ENCODE assay signal across 2 cellular contexts in the genomic region with DNA sequence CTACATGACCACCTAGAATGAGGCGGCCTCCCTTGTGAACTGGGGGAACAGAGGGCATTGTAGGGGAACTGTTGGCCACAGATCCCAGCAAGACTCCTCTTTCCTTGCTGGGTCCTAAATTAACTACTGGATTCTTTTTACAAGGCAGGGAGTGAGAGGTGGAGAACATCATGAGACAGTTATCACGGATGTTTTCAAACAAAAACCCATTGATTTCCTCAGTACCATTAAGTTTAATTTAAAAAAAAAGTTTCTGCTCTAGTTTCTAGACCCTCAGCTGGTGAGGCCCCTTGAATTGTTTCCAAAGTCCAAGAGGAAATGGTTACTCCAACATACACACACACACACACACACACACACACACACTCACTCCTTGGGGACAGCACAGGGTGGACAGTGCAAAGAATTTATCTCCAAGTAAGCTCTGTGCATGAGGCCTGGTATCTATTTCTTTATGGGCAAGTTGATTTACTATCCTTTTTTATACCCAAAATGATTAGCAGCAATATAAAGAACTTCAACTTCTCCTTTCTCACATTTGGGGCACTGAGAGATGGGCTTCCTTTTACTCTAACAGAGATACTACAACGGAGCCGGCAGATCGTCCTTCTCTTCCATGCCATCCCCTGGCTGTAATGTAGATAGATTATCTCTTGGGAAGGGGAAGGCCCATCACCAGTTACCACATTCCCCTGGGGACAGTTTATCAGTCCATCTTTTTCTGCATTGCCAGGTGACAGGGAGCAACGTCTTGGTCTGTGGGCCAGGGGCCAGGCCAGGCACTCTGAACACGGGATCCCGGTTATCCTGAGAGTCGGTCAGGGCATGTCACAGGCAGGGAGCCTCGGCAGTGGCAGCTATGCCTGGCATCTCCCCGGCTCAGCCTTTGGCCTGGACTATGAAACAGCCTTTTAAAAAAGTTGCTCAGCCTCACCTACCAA.
A peak's percentile ranks its signal among the peaks of the same experiment; 100 is the strongest.
TF ChIP-seq lines count a peak whose summit lies in the region.

No MANE protein-coding gene starts in this region.

TF ChIP-seq in SK-N-SH, 30 proteins besides CTCF, POLR2A, EP300 and RAD21:
- 0 out of 2 replicates have a peak, but pooled peaks have one; percentile 29 for TF ChIP-seq GATA2 (CRISPR knock-in tag; IDR thresholded peaks at IDR 0.05)
- TF ChIP-seq, protein P1, sequence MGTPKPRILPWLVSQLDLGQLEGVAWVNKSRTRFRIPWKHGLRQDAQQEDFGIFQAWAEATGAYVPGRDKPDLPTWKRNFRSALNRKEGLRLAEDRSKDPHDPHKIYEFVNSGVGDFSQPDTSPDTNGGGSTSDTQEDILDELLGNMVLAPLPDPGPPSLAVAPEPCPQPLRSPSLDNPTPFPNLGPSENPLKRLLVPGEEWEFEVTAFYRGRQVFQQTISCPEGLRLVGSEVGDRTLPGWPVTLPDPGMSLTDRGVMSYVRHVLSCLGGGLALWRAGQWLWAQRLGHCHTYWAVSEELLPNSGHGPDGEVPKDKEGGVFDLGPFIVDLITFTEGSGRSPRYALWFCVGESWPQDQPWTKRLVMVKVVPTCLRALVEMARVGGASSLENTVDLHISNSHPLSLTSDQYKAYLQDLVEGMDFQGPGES (IDR thresholded peaks at IDR 0.05; ENCODE audit: low read depth, low read length) = no peak
- TF ChIP-seq TAF1 (IDR thresholded peaks at IDR 0.05; ENCODE audit: borderline replicate concordance, low read depth, low read length) = no peak

TF ChIP-seq in SK-N-SH treated with all-trans-retinoic acid at 6 μM for 48 hours, 23 proteins besides CTCF, POLR2A, EP300 and RAD21:
- TF ChIP-seq ZFP3 (CRISPR knock-in tag; IDR thresholded peaks at IDR 0.05) (no peak), RARB (CRISPR knock-in tag; IDR thresholded peaks at IDR 0.05) (no peak), ZC3H10 (CRISPR knock-in tag; IDR thresholded peaks at IDR 0.05) (no peak), ARNTL (CRISPR knock-in tag; IDR thresholded peaks at IDR 0.05; ENCODE audit: borderline replicate concordance, low read depth) (no peak), TOX (CRISPR knock-in tag; IDR thresholded peaks at IDR 0.05; ENCODE audit: borderline replicate concordance) (no peak), ESRRG (CRISPR knock-in tag; IDR thresholded peaks at IDR 0.05) (no peak), ISL1 (CRISPR knock-in tag; IDR thresholded peaks at IDR 0.05) (no peak), ZNF565 (CRISPR knock-in tag; conservative IDR thresholded peaks at IDR 0.05; ENCODE audit: low read depth) (no peak), GLIS3 (CRISPR knock-in tag; IDR thresholded peaks at IDR 0.05) (no peak), BACH2 (CRISPR knock-in tag; IDR thresholded peaks at IDR 0.05; ENCODE audit: borderline replicate concordance) (no peak), CSDC2 (CRISPR knock-in tag; IDR thresholded peaks at IDR 0.05) (no peak), ZNF8 (CRISPR knock-in tag; IDR thresholded peaks at IDR 0.05) (no peak), SNAI2 (CRISPR knock-in tag; IDR thresholded peaks at IDR 0.05) (no peak), ZNF70 (CRISPR knock-in tag; IDR thresholded peaks at IDR 0.05) (no peak), PPARA (CRISPR knock-in tag; IDR thresholded peaks at IDR 0.05; ENCODE audit: borderline replicate concordance) (no peak), ZFP30 (CRISPR knock-in tag; IDR thresholded peaks at IDR 0.05) (no peak), CSRNP3 (CRISPR knock-in tag; IDR thresholded peaks at IDR 0.05) (no peak)
- TF ChIP-seq, protein P2, sequence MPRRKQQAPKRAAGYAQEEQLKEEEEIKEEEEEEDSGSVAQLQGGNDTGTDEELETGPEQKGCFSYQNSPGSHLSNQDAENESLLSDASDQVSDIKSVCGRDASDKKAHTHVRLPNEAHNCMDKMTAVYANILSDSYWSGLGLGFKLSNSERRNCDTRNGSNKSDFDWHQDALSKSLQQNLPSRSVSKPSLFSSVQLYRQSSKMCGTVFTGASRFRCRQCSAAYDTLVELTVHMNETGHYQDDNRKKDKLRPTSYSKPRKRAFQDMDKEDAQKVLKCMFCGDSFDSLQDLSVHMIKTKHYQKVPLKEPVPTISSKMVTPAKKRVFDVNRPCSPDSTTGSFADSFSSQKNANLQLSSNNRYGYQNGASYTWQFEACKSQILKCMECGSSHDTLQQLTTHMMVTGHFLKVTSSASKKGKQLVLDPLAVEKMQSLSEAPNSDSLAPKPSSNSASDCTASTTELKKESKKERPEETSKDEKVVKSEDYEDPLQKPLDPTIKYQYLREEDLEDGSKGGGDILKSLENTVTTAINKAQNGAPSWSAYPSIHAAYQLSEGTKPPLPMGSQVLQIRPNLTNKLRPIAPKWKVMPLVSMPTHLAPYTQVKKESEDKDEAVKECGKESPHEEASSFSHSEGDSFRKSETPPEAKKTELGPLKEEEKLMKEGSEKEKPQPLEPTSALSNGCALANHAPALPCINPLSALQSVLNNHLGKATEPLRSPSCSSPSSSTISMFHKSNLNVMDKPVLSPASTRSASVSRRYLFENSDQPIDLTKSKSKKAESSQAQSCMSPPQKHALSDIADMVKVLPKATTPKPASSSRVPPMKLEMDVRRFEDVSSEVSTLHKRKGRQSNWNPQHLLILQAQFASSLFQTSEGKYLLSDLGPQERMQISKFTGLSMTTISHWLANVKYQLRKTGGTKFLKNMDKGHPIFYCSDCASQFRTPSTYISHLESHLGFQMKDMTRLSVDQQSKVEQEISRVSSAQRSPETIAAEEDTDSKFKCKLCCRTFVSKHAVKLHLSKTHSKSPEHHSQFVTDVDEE (CRISPR knock-in tag; IDR thresholded peaks at IDR 0.05) = no peak
TF ChIP-seq in SK-N-SH treated with all-trans-retinoic acid at 6 μM for 48 hours: peak in this region for 0.
